In the genomic region with DNA sequence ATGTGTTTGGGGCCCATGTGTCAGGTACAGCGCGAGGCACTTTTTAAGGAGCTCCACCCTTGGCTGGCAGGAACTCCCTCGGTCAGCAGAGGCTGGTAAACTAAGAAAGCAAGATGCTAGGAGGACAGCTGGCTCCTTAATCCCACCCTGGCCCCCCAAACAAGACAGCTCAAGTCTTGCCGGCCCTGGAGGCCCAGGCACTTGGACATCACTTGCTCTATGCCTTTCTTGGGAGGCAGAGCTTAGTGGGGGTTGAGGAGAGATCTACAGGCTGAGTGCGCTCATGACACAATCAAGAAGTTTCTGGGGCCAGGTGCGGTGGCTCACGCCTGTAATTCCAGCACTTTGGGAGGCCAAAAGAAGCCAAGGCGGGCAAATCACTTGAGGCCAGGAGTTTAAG, we compare ENCODE assay signal across 12 cellular contexts.
DNase-seq lines count a peak whose midpoint lies in the region; ATAC-seq and TF ChIP-seq lines count a peak whose summit lies in the region.
"Had no signal": no experiment of that assay in that cellular context is flagged by ENCODE, and none has a peak within 500 bp of the region (broad histone marks: within the 10 kb centered on the region; RNA-seq: fewer than 3 reads in every experiment).

No MANE protein-coding gene starts in this region.

- H3K27me3 ChIP-seq in stomach smooth muscle (ENCODE audit: control insufficient read depth in 1 of 2, insufficient read depth in 2 of 2, low read length in 2 of 2) (no peaks in the 10 kb centered on the region), vagina (no peaks in the 10 kb centered on the region)

- H3K9me3 ChIP-seq in stomach smooth muscle (ENCODE audit: control insufficient read depth in 2 of 2, low read length in 2 of 2) (no peaks in the 10 kb centered on the region), vagina (no peaks in the 10 kb centered on the region)

- peaks cover 26% of the 10 kb centered on the region for H3K36me3 Mint-ChIP-seq in activated T-cell treated with anti-CD3 and anti-CD28 coated beads, Interleukin-2, amount 50 U/mL, for 24 hours (ENCODE audit: low read depth)
- peaks cover 14% of the 10 kb centered on the region for H3K36me3 Mint-ChIP-seq in activated CD8-positive, alpha-beta T cell treated with anti-CD3 and anti-CD28 coated beads, Interleukin-2, amount 10 ng/mL, durations not matched to agents 7 days and 5 days (ENCODE audit: low read depth)
- peaks cover 0 to under 1% (median 0%) of the 10 kb centered on the region in 3 donors for H3K36me3 Mint-ChIP-seq in immature natural killer cell

- POLR2A ChIA-PET in activated CD8-positive, alpha-beta T cell treated with anti-CD3 and anti-CD28 coated beads, Interleukin-2, amount 10 ng/mL, durations not matched to agents 7 days and 5 days (lab: Charles Lee): interaction anchor here (0.6 to 1.5 kb wide), 3 partner anchors 9 to 50 kb away, joined by 3 to 8 read pairs (median 3); no protein-coding TSS in a partner anchor

- TF ChIP-seq CTCF in vagina (IDR thresholded peaks at IDR 0.05): no peak

- H3K9me3 Mint-ChIP-seq in activated T-cell treated with anti-CD3 and anti-CD28 coated beads, Interleukin-2, amount 50 U/mL, for 24 hours: no peaks in the 10 kb centered on the region
- no peaks in the 10 kb centered on the region for H3K9me3 Mint-ChIP-seq in activated CD8-positive, alpha-beta T cell treated with anti-CD3 and anti-CD28 coated beads, Interleukin-2, amount 10 ng/mL, durations not matched to agents 7 days and 5 days (ENCODE audit: insufficient read depth)
- H3K9me3 Mint-ChIP-seq in immature natural killer cell: no peaks in the 10 kb centered on the region

- H3K9ac ChIP-seq in stomach smooth muscle (ENCODE audit: low read length in 2 of 2): no peak overlapping the region

- peak overlapping the region; percentile 97 for H3K27ac Mint-ChIP-seq in activated T-cell treated with anti-CD3 and anti-CD28 coated beads, Interleukin-2, amount 50 U/mL, for 24 hours
- peak overlapping the region; percentile 79 for H3K27ac Mint-ChIP-seq in activated CD8-positive, alpha-beta T cell treated with anti-CD3 and anti-CD28 coated beads, Interleukin-2, amount 10 ng/mL, durations not matched to agents 7 days and 5 days
- peak overlapping the region; percentile 12 to 97 (median 90) for H3K27ac Mint-ChIP-seq in immature natural killer cell

- H3K4me1 ChIP-seq in stomach smooth muscle (ENCODE audit: control insufficient read depth, insufficient read depth, low read length) (peaks cover 58% of the 10 kb centered on the region), vagina (peaks cover 89% of the 10 kb centered on the region)

- intact Hi-C loops in vagina (cut with DNase I): no loop called here

- H3K4me3 ChIP-seq in stomach smooth muscle (ENCODE audit: low read length in 2 of 2): no peak overlapping the region
- H3K4me3 ChIP-seq in vagina: no peak overlapping the region

- peak overlapping the region; percentile 68 for H3K4me3 Mint-ChIP-seq in activated T-cell treated with anti-CD3 and anti-CD28 coated beads, Interleukin-2, amount 50 U/mL, for 24 hours
- H3K4me3 Mint-ChIP-seq in activated CD8-positive, alpha-beta T cell treated with anti-CD3 and anti-CD28 coated beads, Interleukin-2, amount 10 ng/mL, durations not matched to agents 7 days and 5 days: no peak overlapping the region
- H3K4me3 Mint-ChIP-seq in immature natural killer cell: no peak overlapping the region

- no peak for ATAC-seq in activated CD8-positive, alpha-beta T cell treated with anti-CD3 and anti-CD28 coated beads, Interleukin-2, amount 10 ng/mL, durations not matched to agents 7 days and 5 days
- no peak for ATAC-seq in HG03095 (IDR thresholded peaks at IDR 0.05; ENCODE audit: unreplicated experiment)

- no peaks in the 10 kb centered on the region for H3K27me3 Mint-ChIP-seq in activated T-cell treated with anti-CD3 and anti-CD28 coated beads, Interleukin-2, amount 50 U/mL, for 24 hours
- H3K27me3 Mint-ChIP-seq in activated CD8-positive, alpha-beta T cell treated with anti-CD3 and anti-CD28 coated beads, Interleukin-2, amount 10 ng/mL, durations not matched to agents 7 days and 5 days (ENCODE audit: low read depth): no peaks in the 10 kb centered on the region
- peaks cover 0 to 3% (median 2%) of the 10 kb centered on the region in 3 donors for H3K27me3 Mint-ChIP-seq in immature natural killer cell (ENCODE audit: low read depth in 3 of 3)

- H3K36me3 ChIP-seq in stomach smooth muscle (ENCODE audit: control insufficient read depth in 2 of 2, insufficient read depth in 2 of 2, low read length in 2 of 2) (peaks cover 0 to 3% of the 10 kb centered on the region in 2 donors), vagina (peaks cover 0 to 8% of the 10 kb centered on the region in 2 donors)

- peaks cover 99% of the 10 kb centered on the region for H3K4me1 Mint-ChIP-seq in activated T-cell treated with anti-CD3 and anti-CD28 coated beads, Interleukin-2, amount 50 U/mL, for 24 hours (ENCODE audit: low read depth)
- peaks cover 70% of the 10 kb centered on the region for H3K4me1 Mint-ChIP-seq in activated CD8-positive, alpha-beta T cell treated with anti-CD3 and anti-CD28 coated beads, Interleukin-2, amount 10 ng/mL, durations not matched to agents 7 days and 5 days (ENCODE audit: low read depth)
- H3K4me1 Mint-ChIP-seq in immature natural killer cell: peaks cover 84 to 96% of the 10 kb centered on the region in 2 donors

- no peak for DNase-seq in activated T-cell treated with anti-CD3 and anti-CD28 coated beads, Interleukin-2, amount 50 U/mL, for 24 hours
- no peak for DNase-seq in activated T-cell treated with anti-CD3 and anti-CD28 coated beads, Interleukin-2, amount 50 U/mL, for 1 hour
- no peak for DNase-seq in activated CD8-positive, alpha-beta T cell treated with anti-CD3 and anti-CD28 coated beads, Interleukin-2, amount 10 ng/mL, durations not matched to agents 7 days and 5 days
- DNase-seq in immature natural killer cell: no peak
- no peak for DNase-seq in OCI-M2 (lab: John Stamatoyannopoulos, UW; ENCODE audit: unreplicated experiment)
- DNase-seq in vagina (ENCODE audit: extremely low spot score in 2 of 2): no peak
- DNase-seq: activated CD4-positive, alpha-beta T cell treated with anti-CD3 and anti-CD28 coated beads, Interleukin-2, amount 50 U/mL, for 1 hour; kidney; NCI-H1092; NCI-H226 had no signal

- CTCF ChIA-PET in activated CD8-positive, alpha-beta T cell treated with anti-CD3 and anti-CD28 coated beads, Interleukin-2, amount 10 ng/mL, durations not matched to agents 7 days and 5 days (lab: Charles Lee): interaction anchor here (1.1 to 25.7 kb wide), 7 partner anchors 9 to 130 kb away, joined by 3 to 656 read pairs (median 7); no protein-coding TSS in a partner anchor

- TF ChIP-seq POLR2A in vagina (IDR thresholded peaks at IDR 0.05): no peak

- H3K27ac ChIP-seq in stomach smooth muscle (ENCODE audit: low read length) (peak overlapping the region; percentile 70), vagina (no peak overlapping the region)
